11 cellular contexts compared by ENCODE assay signal in genomic region chr2:241966671-241967070, GRCh38.
DNase-seq lines count a peak whose midpoint lies in the region; ATAC-seq and TF ChIP-seq lines count a peak whose summit lies in the region.
"Had no signal": no experiment of that assay in that cellular context is flagged by ENCODE, and none has a peak within 500 bp of the region (broad histone marks: within the 10 kb centered on the region; RNA-seq: fewer than 3 reads in every experiment).

No MANE protein-coding gene starts in this region.

- H3K27ac Mint-ChIP-seq in activated naive CD4-positive, alpha-beta T cell treated with anti-CD3 and anti-CD28 coated beads for 36 hours: peak overlapping the region; percentile 82
- H3K27ac Mint-ChIP-seq in endothelial cell (ENCODE audit: unreplicated experiment) (peak overlapping the region; percentile 65), Calu3 (ENCODE audit: unreplicated experiment) (no peak overlapping the region)

- H3K27ac ChIP-seq in SJSA1 (peak overlapping the region; percentile 82), smooth muscle cell (ENCODE audit: low read depth) (peak overlapping the region; percentile 79)
- H3K27ac ChIP-seq: foreskin keratinocyte had no signal

- H3K4me3 ChIP-seq in SJSA1 (peak overlapping the region; percentile 20), smooth muscle cell (no peak overlapping the region)

- H3K27me3 ChIP-seq in SJSA1 (replicated peaks) (no peaks in the 10 kb centered on the region), smooth muscle cell (ENCODE audit: low read depth) (no peaks in the 10 kb centered on the region)

- intact Hi-C loops in activated naive CD4-positive, alpha-beta T cell treated with anti-CD3 and anti-CD28 coated beads for 36 hours (cut with micrococcal nuclease): loop anchor here (1.0 to 5.0 kb wide), 5 partner anchors 65 to 279 kb away; partner anchors contain the start of genes D2HGDH and DTYMK
- intact Hi-C loops in Calu3 (cut with micrococcal nuclease; ENCODE audit: unreplicated experiment): no loop called here

- no peak for ATAC-seq in HG03460 (IDR thresholded peaks at IDR 0.05; ENCODE audit: unreplicated experiment)

- no peak overlapping the region for H3K9ac ChIP-seq in smooth muscle cell (ENCODE audit: low read depth)

- H3K4me3 Mint-ChIP-seq in activated naive CD4-positive, alpha-beta T cell treated with anti-CD3 and anti-CD28 coated beads for 36 hours: peak overlapping the region; percentile 43
- H3K4me3 Mint-ChIP-seq in endothelial cell (ENCODE audit: unreplicated experiment) (no peak overlapping the region), Calu3 (ENCODE audit: low read depth, unreplicated experiment) (no peak overlapping the region)
- H3K4me3 Mint-ChIP-seq: neural crest cell had no signal

- CTCF ChIA-PET in activated naive CD4-positive, alpha-beta T cell treated with anti-CD3 and anti-CD28 coated beads for 36 hours (lab: Charles Lee): no interaction called here
- CTCF ChIA-PET in Calu3 (lab: Charles Lee): no interaction called here

- DNase-seq in activated naive CD4-positive, alpha-beta T cell treated with anti-CD3 and anti-CD28 coated beads for 36 hours: peak; percentile 41
- no peak for DNase-seq in activated naive CD4-positive, alpha-beta T cell treated with Interleukin-2 at 50 U/mL for 16 hours
- DNase-seq in SJSA1 (ENCODE audit: low read depth in 1 of 2, low spot score in 2 of 2): no peak
- no peak for DNase-seq in endothelial cell (ENCODE audit: low spot score)
- DNase-seq in smooth muscle cell (lab: John Stamatoyannopoulos, UW; ENCODE audit: unreplicated experiment): no peak
- no peak for DNase-seq in GOT3 (lab: John Stamatoyannopoulos, UW)
- no peak for DNase-seq in Calu3
- DNase-seq: NCI-H187 treated with DMSO at 0.1 percent for 48 hours had no signal

- TF ChIP-seq CTCF in endothelial cell (IDR thresholded peaks at IDR 0.05; ENCODE audit: unreplicated experiment) (no peak), smooth muscle cell (IDR thresholded peaks at IDR 0.05; ENCODE audit: borderline replicate concordance, insufficient read depth, poor library complexity, severe bottlenecking) (no peak), Calu3 (IDR thresholded peaks at IDR 0.05; ENCODE audit: unreplicated experiment) (no peak)

- no TSS peak for BruUV-seq in Calu3 (replicated peaks; lab: Mats Ljungman, UMichigan)

- no peaks in the 10 kb centered on the region for H3K9me3 Mint-ChIP-seq in activated naive CD4-positive, alpha-beta T cell treated with anti-CD3 and anti-CD28 coated beads for 36 hours
- H3K9me3 Mint-ChIP-seq in endothelial cell (ENCODE audit: unreplicated experiment) (no peaks in the 10 kb centered on the region), Calu3 (ENCODE audit: low read depth, unreplicated experiment) (no peaks in the 10 kb centered on the region)
- H3K9me3 Mint-ChIP-seq: neural crest cell had no signal

- peaks cover 43% of the 10 kb centered on the region for H3K4me1 Mint-ChIP-seq in activated naive CD4-positive, alpha-beta T cell treated with anti-CD3 and anti-CD28 coated beads for 36 hours (ENCODE audit: low read depth)
- peaks cover 27% of the 10 kb centered on the region for H3K4me1 Mint-ChIP-seq in endothelial cell (ENCODE audit: unreplicated experiment)
- H3K4me1 Mint-ChIP-seq in Calu3 (ENCODE audit: low read depth, unreplicated experiment): peaks cover 12% of the 10 kb centered on the region

- H3K36me3 ChIP-seq in SJSA1 (no peaks in the 10 kb centered on the region), smooth muscle cell (ENCODE audit: low read depth) (no peaks in the 10 kb centered on the region)

- H3K9me3 ChIP-seq in SJSA1 (replicated peaks): no peaks in the 10 kb centered on the region; the same call in 1 of the 2 replicates
- no peaks in the 10 kb centered on the region for H3K9me3 ChIP-seq in smooth muscle cell (replicated peaks; ENCODE audit: low read depth)

- H3K4me2 ChIP-seq in smooth muscle cell: peak overlapping the region; percentile 69

- no peaks in the 10 kb centered on the region for H3K27me3 Mint-ChIP-seq in activated naive CD4-positive, alpha-beta T cell treated with anti-CD3 and anti-CD28 coated beads for 36 hours (ENCODE audit: low read depth)
- peaks cover 6% of the 10 kb centered on the region for H3K27me3 Mint-ChIP-seq in endothelial cell (ENCODE audit: unreplicated experiment)
- H3K27me3 Mint-ChIP-seq in Calu3 (ENCODE audit: unreplicated experiment): peaks cover 10% of the 10 kb centered on the region

- H3K79me2 ChIP-seq in smooth muscle cell (ENCODE audit: low read depth): no peaks in the 10 kb centered on the region

- peaks cover 22% of the 10 kb centered on the region for H3F3A ChIP-seq in smooth muscle cell (ENCODE audit: low read depth)

- WGBS in smooth muscle cell (ENCODE audit: low lambda C conversion rate): 48% methylated on average over 7 of the region's 7 CpGs

- peaks cover 8% of the 10 kb centered on the region for H4K20me1 ChIP-seq in smooth muscle cell (ENCODE audit: low read depth)

- H3K36me3 Mint-ChIP-seq in activated naive CD4-positive, alpha-beta T cell treated with anti-CD3 and anti-CD28 coated beads for 36 hours (ENCODE audit: low read depth): peaks cover 12% of the 10 kb centered on the region
- H3K36me3 Mint-ChIP-seq in endothelial cell (ENCODE audit: low read depth, unreplicated experiment) (peaks cover 7% of the 10 kb centered on the region), Calu3 (ENCODE audit: insufficient read depth, unreplicated experiment) (no peaks in the 10 kb centered on the region)

- H3K4me1 ChIP-seq in SJSA1 (replicated peaks): peaks cover 22% of the 10 kb centered on the region
- H3K4me1 ChIP-seq in smooth muscle cell (ENCODE audit: low read depth): peaks cover 11% of the 10 kb centered on the region

- no peak overlapping the region for H2AFZ ChIP-seq in smooth muscle cell (ENCODE audit: low read depth)
